In genomic region chr7:100964630-100965029, GRCh38 we compare ENCODE assay signal across 21 cellular contexts. TPM values are rescaled to one million over a fixed set of nuclear protein-coding genes. Genes with fewer than 3 reads are reported as not detected.
DNase-seq lines count a peak whose midpoint lies in the region; ATAC-seq and TF ChIP-seq lines count a peak whose summit lies in the region.
"Had no signal": no experiment of that assay in that cellular context is flagged by ENCODE, and none has a peak within 500 bp of the region (broad histone marks: within the 10 kb centered on the region; RNA-seq: fewer than 3 reads in every experiment).

No MANE protein-coding gene starts in this region.

- H3K4me3 Mint-ChIP-seq in GM23338 (no peak overlapping the region), WTC11 (peak overlapping the region; percentile 24), glutamatergic neuron (ENCODE audit: unreplicated experiment) (peak overlapping the region; percentile 94), T-cell (peak overlapping the region in 1 of 3 donors; percentile 84)

- H3K27ac ChIP-seq in GM23338 (ENCODE audit: low read depth) (no peak overlapping the region), mesendoderm (ENCODE audit: low read depth, low read length) (no peak overlapping the region)
- H3K27ac ChIP-seq in effector memory CD4-positive, alpha-beta T cell (ENCODE audit: insufficient read depth, low read length, poor library complexity, severe bottlenecking): no peak overlapping the region
- H3K27ac ChIP-seq: C4-2B, SJCRH30 had no signal

- no peak overlapping the region for H2AFZ ChIP-seq in GM23338

- TF ChIP-seq CTCF in GM23338 (conservative IDR thresholded peaks at IDR 0.05; ENCODE audit: low read depth in 2 of 2): no peak
- no peak for TF ChIP-seq CTCF in WTC11 (IDR thresholded peaks at IDR 0.05)
- TF ChIP-seq CTCF in glutamatergic neuron (IDR thresholded peaks at IDR 0.05; ENCODE audit: partially characterized antibody, unreplicated experiment): no peak

- H2BK5ac ChIP-seq in mesendoderm (ENCODE audit: low read length): no peak overlapping the region

- H3K27ac Mint-ChIP-seq in GM23338 (no peak overlapping the region), WTC11 (no peak overlapping the region), glutamatergic neuron (ENCODE audit: unreplicated experiment) (no peak overlapping the region), T-cell (no peak overlapping the region)
- H3K27ac Mint-ChIP-seq: CD8-positive, alpha-beta memory T cell; IgD-negative memory B cell had no signal

- H3K4me2 ChIP-seq in GM23338 (peak overlapping the region; percentile 100), mesendoderm (ENCODE audit: low read length) (no peak overlapping the region)

- no peaks in the 10 kb centered on the region for H3K9me2 ChIP-seq in GM23338 (ENCODE audit: insufficient read depth)

- H2BK15ac ChIP-seq in mesendoderm (replicated peaks; ENCODE audit: low read depth): no peak overlapping the region

- no peak for ATAC-seq in GM23338
- ATAC-seq in WTC11: no peak
- ATAC-seq in T-cell (replicated peaks in 1 of 4): no peak

- H3K79me2 ChIP-seq in GM23338 (replicated peaks; ENCODE audit: insufficient read depth) (no peaks in the 10 kb centered on the region), mesendoderm (ENCODE audit: control insufficient read depth, insufficient read depth, low read length) (no peaks in the 10 kb centered on the region)

- H3K27me3 ChIP-seq in GM23338 (ENCODE audit: insufficient read depth): peaks cover 20% of the 10 kb centered on the region
- H3K27me3 ChIP-seq in mesendoderm (ENCODE audit: insufficient read depth, low read length, poor library complexity): no peaks in the 10 kb centered on the region
- peaks cover 44% of the 10 kb centered on the region for H3K27me3 ChIP-seq in effector memory CD4-positive, alpha-beta T cell (replicated peaks; ENCODE audit: control insufficient read depth, insufficient read depth, low read length, poor library complexity, severe bottlenecking)

- H3K4me3 ChIP-seq in GM23338: peak overlapping the region; percentile 89
- no peak overlapping the region for H3K4me3 ChIP-seq in mesendoderm (ENCODE audit: low read length)
- no peak overlapping the region for H3K4me3 ChIP-seq in effector memory CD4-positive, alpha-beta T cell (ENCODE audit: insufficient read depth, low read depth, low read length, poor library complexity, severe bottlenecking)
- H3K4me3 ChIP-seq: SJCRH30 had no signal

- H3K36me3 ChIP-seq in GM23338 (ENCODE audit: insufficient read depth) (no peaks in the 10 kb centered on the region), mesendoderm (ENCODE audit: control insufficient read depth, insufficient read depth, low read length) (no peaks in the 10 kb centered on the region)
- no peaks in the 10 kb centered on the region for H3K36me3 ChIP-seq in effector memory CD4-positive, alpha-beta T cell (ENCODE audit: control insufficient read depth, insufficient read depth, low read length)
- H3K36me3 ChIP-seq: SJCRH30 had no signal

- no peak overlapping the region for H2BK120ac ChIP-seq in mesendoderm (ENCODE audit: low read depth, low read length)

- H3K4me1 Mint-ChIP-seq in GM23338: peaks cover 36% of the 10 kb centered on the region
- H3K4me1 Mint-ChIP-seq in WTC11: peaks cover 38% of the 10 kb centered on the region
- peaks cover 11% of the 10 kb centered on the region for H3K4me1 Mint-ChIP-seq in glutamatergic neuron (ENCODE audit: low read depth, unreplicated experiment)
- H3K4me1 Mint-ChIP-seq in T-cell: peaks cover 20 to 24% (median 21%) of the 10 kb centered on the region in 3 donors

- H3K4me1 ChIP-seq in GM23338 (ENCODE audit: insufficient read depth) (peaks cover 38% of the 10 kb centered on the region), mesendoderm (ENCODE audit: control insufficient read depth, low read depth, low read length) (peaks cover 11% of the 10 kb centered on the region)
- H3K4me1 ChIP-seq in effector memory CD4-positive, alpha-beta T cell (ENCODE audit: control insufficient read depth, insufficient read depth, low read length, poor library complexity, severe bottlenecking): peaks cover 20% of the 10 kb centered on the region
- H3K4me1 ChIP-seq: SJCRH30 had no signal

- H3F3A ChIP-seq in GM23338 (replicated peaks; ENCODE audit: low read depth): peaks cover 15% of the 10 kb centered on the region

- no CpG with 5 or more reads among the region's 7 CpGs for WGBS in mesendoderm (ENCODE audit: extremely low coverage, insufficient coverage, low lambda C conversion rate)

- no peak overlapping the region for H2AK5ac ChIP-seq in mesendoderm (ENCODE audit: low read length)

- H3K56ac ChIP-seq in mesendoderm (ENCODE audit: low read length): peak overlapping the region; percentile 63

- H3K36me3 Mint-ChIP-seq in GM23338 (ENCODE audit: low read depth): no peaks in the 10 kb centered on the region; the same call in 2 of the 3 replicates
- H3K36me3 Mint-ChIP-seq in WTC11: peaks cover 4% of the 10 kb centered on the region; the same call in 1 of the 2 replicates
- no peaks in the 10 kb centered on the region for H3K36me3 Mint-ChIP-seq in glutamatergic neuron (ENCODE audit: unreplicated experiment)
- H3K36me3 Mint-ChIP-seq in T-cell: no peaks in the 10 kb centered on the region
- H3K36me3 Mint-ChIP-seq: CD8-positive, alpha-beta memory T cell; IgD-negative memory B cell had no signal

- H3K9me3 ChIP-seq in effector memory CD4-positive, alpha-beta T cell (ENCODE audit: control insufficient read depth, low read length): no peaks in the 10 kb centered on the region
- H3K9me3 ChIP-seq: Peyer's patch, SJCRH30 had no signal

- H4K20me1 ChIP-seq in GM23338 (replicated peaks; ENCODE audit: insufficient read depth): peaks cover 2% of the 10 kb centered on the region; the same call in 1 of the 2 replicates

- DNase-seq in GM23338 (ENCODE audit: low spot score) (no peak), WTC11 (ENCODE audit: low spot score) (no peak), glutamatergic neuron (peak; percentile 19), mesendoderm (no peak), head of caudate nucleus (no peak), T-cell (no peak)
- DNase-seq in effector memory CD4-positive, alpha-beta T cell: no peak
- DNase-seq: CD8-positive, alpha-beta memory T cell; GDM1; Karpas-422; NCI-H1417; NCI-H1694 treated with DMSO at 0.1 percent for 48 hours; NCI-H2081 treated with DMSO at 0.1 percent for 48 hours; NCI-H2171 treated with DMSO at 0.1 percent for 48 hours; NCI-H524 treated with DMSO at 0.1 percent for 48 hours; SJCRH30 had no signal

- no peak overlapping the region for H3K18ac ChIP-seq in mesendoderm (ENCODE audit: low read length)

- H3K9me3 Mint-ChIP-seq in GM23338 (no peaks in the 10 kb centered on the region), WTC11 (no peaks in the 10 kb centered on the region), glutamatergic neuron (ENCODE audit: unreplicated experiment) (peaks cover 9% of the 10 kb centered on the region), T-cell (no peaks in the 10 kb centered on the region)

- no peak overlapping the region for H4K5ac ChIP-seq in mesendoderm (ENCODE audit: low read length)

- H3K9ac ChIP-seq in mesendoderm (ENCODE audit: low read length): peak overlapping the region; percentile 59

- no peak overlapping the region for H3K4ac ChIP-seq in mesendoderm (ENCODE audit: low read depth, low read length)

- no peak overlapping the region for H4K8ac ChIP-seq in mesendoderm (ENCODE audit: low read depth, low read length)

- POLR2A ChIA-PET in WTC11 (lab: Charles Lee): no interaction called here
- POLR2A ChIA-PET in T-cell (lab: Charles Lee): no interaction called here

- intact Hi-C loops in head of caudate nucleus (cut with DNase I): no loop called here

- CTCF ChIA-PET in WTC11 (lab: Charles Lee): interaction anchor here (0.8 to 2.0 kb wide), 4 partner anchors 54 to 318 kb away, joined by 3 to 26 read pairs (median 12); partner anchors contain the start of genes ACHE and MUC17
- CTCF ChIA-PET in T-cell (lab: Charles Lee): no interaction called here

- no peak overlapping the region for H3K23ac ChIP-seq in mesendoderm (ENCODE audit: low read length)

- H3K27me3 Mint-ChIP-seq in GM23338 (ENCODE audit: insufficient read depth, low read depth, poor library complexity) (peaks cover 28% of the 10 kb centered on the region), WTC11 (ENCODE audit: low read depth) (peaks cover 30% of the 10 kb centered on the region), glutamatergic neuron (ENCODE audit: unreplicated experiment) (peaks cover 21% of the 10 kb centered on the region), T-cell (peaks cover 52 to 63% of the 10 kb centered on the region in 2 donors)

- H3K79me1 ChIP-seq in mesendoderm (ENCODE audit: low read length): peaks cover 2% of the 10 kb centered on the region

TF ChIP-seq in WTC11, 78 proteins besides CTCF, POLR2A, EP300 and RAD21 (continues in another document):
- TF ChIP-seq, protein P1, sequence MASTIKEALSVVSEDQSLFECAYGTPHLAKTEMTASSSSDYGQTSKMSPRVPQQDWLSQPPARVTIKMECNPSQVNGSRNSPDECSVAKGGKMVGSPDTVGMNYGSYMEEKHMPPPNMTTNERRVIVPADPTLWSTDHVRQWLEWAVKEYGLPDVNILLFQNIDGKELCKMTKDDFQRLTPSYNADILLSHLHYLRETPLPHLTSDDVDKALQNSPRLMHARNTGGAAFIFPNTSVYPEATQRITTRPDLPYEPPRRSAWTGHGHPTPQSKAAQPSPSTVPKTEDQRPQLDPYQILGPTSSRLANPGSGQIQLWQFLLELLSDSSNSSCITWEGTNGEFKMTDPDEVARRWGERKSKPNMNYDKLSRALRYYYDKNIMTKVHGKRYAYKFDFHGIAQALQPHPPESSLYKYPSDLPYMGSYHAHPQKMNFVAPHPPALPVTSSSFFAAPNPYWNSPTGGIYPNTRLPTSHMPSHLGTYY (CRISPR knock-in tag; IDR thresholded peaks at IDR 0.05): no peak

RNA-seq across cellular contexts. Expression of gene MUC12, which starts 4.7 kb away (rescaled TPM):
- 3.8 and 4.6 TPM in 2 replicates for total RNA-seq in GM23338 (2014; rRNA removed; shearing (Covaris generic))
- polyA plus RNA-seq in GM23338 (2016; fragmentation: Nextera tagmentation; extraction: Ambion mirVana): 18.0 and 21.4 TPM in 2 replicates
- total RNA-seq in WTC11 (2021): 5.7 to 6.5 TPM (median 5.8 TPM) in 3 replicates
- total RNA-seq in glutamatergic neuron (ENCODE audit: unreplicated experiment): 1.0 TPM
- polyA plus RNA-seq in mesendoderm (2013, experiment 1 of 2): 4.6 TPM
- 5.6 TPM for polyA plus RNA-seq in mesendoderm (2013, experiment 2 of 2)
- under 1 TPM in 3 of 5 donors, not detected in 2; 0.09 to 0.51 (median 0.33) TPM for total RNA-seq in T-cell
- total RNA-seq: MCF 10A, OCI-LY7 had no signal
- polyA plus RNA-seq: IgD-negative memory B cell had no signal

RNA-seq across cellular contexts. Expression of gene MUC3A, which starts 15.3 kb away (rescaled TPM):
- total RNA-seq in GM23338 (2014; rRNA removed; shearing (Covaris generic)): 16.3 and 19.1 TPM in 2 replicates
- 44.4 and 45.7 TPM in 2 replicates for polyA plus RNA-seq in GM23338 (2016; fragmentation: Nextera tagmentation; extraction: Ambion mirVana)
- total RNA-seq in WTC11 (2021): 50.6 to 74.8 TPM (median 67.2 TPM) in 3 replicates
- total RNA-seq in glutamatergic neuron (ENCODE audit: unreplicated experiment): 6.3 TPM
- 75.9 TPM for polyA plus RNA-seq in mesendoderm (2013, experiment 1 of 2)
- polyA plus RNA-seq in mesendoderm (2013, experiment 2 of 2): 72.9 TPM
- total RNA-seq in T-cell: under 1 TPM in 3 of 5 donors, not detected in 2; 0.10 to 0.25 (median 0.18) TPM
- total RNA-seq: CD8-positive, alpha-beta memory T cell; MCF 10A; OCI-LY7 had no signal
- polyA plus RNA-seq: CD8-positive, alpha-beta memory T cell; IgD-negative memory B cell had no signal

RNA-seq across cellular contexts. Expression of gene MUC17, which starts 55.3 kb away (rescaled TPM):
- under 0.01 TPM in 1 of 2 replicates, not detected in the other for total RNA-seq in GM23338 (2014; rRNA removed; shearing (Covaris generic))
- not detected in 2 replicates for polyA plus RNA-seq in GM23338 (2016; fragmentation: Nextera tagmentation; extraction: Ambion mirVana)
- total RNA-seq in WTC11 (2021) (not detected in 3 replicates), glutamatergic neuron (ENCODE audit: unreplicated experiment) (not detected), T-cell (not detected)
- not detected for polyA plus RNA-seq in mesendoderm (2013, experiment 1 of 2)
- not detected for polyA plus RNA-seq in mesendoderm (2013, experiment 2 of 2)
- total RNA-seq: CD8-positive, alpha-beta memory T cell; MCF 10A; OCI-LY7; SJCRH30 had no signal
- polyA plus RNA-seq: CD8-positive, alpha-beta memory T cell; IgD-negative memory B cell had no signal
